ENCODE assay signal across 2 cellular contexts in the genomic region with DNA sequence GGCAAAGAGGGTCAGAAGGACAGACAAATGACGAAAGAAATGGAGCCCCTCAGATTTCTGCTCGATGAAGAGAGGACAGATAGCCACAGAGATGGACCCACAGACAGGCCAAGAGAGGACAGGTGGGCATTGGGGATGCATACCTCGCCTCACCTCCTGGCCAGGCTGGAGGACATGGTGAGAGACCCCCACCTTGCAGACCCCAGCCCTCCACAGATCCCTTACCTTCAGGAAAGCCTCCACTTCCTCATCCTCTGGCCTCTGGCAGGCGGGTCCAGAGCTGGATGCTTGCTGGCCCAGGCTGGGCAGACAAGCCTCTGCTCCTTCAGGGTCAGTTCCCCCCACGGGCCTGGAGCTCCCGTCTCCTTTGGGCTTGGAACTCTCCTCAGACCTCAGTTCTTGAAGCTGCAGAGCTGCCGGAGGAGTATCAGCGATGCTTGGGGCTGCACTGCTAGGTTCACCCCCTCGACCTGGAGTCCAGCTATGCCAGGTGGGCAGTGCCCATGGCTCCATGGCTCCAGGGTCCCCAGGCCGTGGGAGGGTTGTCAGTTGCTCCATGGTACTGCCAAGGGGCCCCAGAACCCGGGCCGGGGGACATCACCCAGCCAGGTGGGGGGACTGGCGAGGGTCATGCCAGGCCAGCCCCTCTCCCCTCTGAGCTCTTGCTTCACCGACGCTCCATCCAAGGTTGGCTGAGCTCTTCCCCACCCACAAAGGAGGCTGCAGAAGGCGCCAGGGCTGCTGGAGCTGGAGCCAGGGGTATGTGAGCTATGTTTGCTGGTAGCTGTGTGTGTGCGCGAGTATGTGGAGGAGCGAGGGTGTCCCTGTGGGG.
A peak's percentile ranks its signal among the peaks of the same experiment; 100 is the strongest.
TF ChIP-seq lines count a peak whose summit lies in the region.

No MANE protein-coding gene starts in this region.

TF ChIP-seq in SK-N-SH treated with all-trans-retinoic acid at 6 μM for 48 hours, 23 proteins besides CTCF, POLR2A, EP300 and RAD21 (continued from another document):
- TF ChIP-seq TSHZ2 (CRISPR knock-in tag; IDR thresholded peaks at IDR 0.05) (no peak), GLIS3 (CRISPR knock-in tag; IDR thresholded peaks at IDR 0.05) (no peak), BACH2 (CRISPR knock-in tag; IDR thresholded peaks at IDR 0.05; ENCODE audit: borderline replicate concordance) (no peak), TCF4 (CRISPR knock-in tag; IDR thresholded peaks at IDR 0.05; ENCODE audit: borderline replicate concordance) (no peak)

TF ChIP-seq in GM12878, 131 proteins besides CTCF, POLR2A, EP300 and RAD21 (continued from another document and continues in another):
- TF ChIP-seq ZNF687 (IDR thresholded peaks at IDR 0.05) (peak; percentile 12; the same call in 1 of the 2 replicates), ASH2L (IDR thresholded peaks at IDR 0.05; ENCODE audit: borderline replicate concordance, low read depth) (no peak), WRNIP1 (IDR thresholded peaks at IDR 0.05; ENCODE audit: borderline replicate concordance, low read depth, low read length) (no peak), SPI1 (IDR thresholded peaks at IDR 0.05; ENCODE audit: borderline replicate concordance, insufficient read depth, low read depth, low read length) (no peak), TBL1XR1 (IDR thresholded peaks at IDR 0.05; ENCODE audit: low read depth, low read length) (no peak), NR2C2 (IDR thresholded peaks at IDR 0.05; ENCODE audit: borderline replicate concordance, control insufficient read depth, insufficient read length, low read depth) (no peak), TCF7 (IDR thresholded peaks at IDR 0.05; ENCODE audit: borderline replicate concordance) (no peak), ZSCAN29 (IDR thresholded peaks at IDR 0.05) (no peak; the same call in 1 of the 2 replicates), RFX5 (IDR thresholded peaks at IDR 0.05; ENCODE audit: low read depth, low read length) (no peak), EGR1 (IDR thresholded peaks at IDR 0.05; ENCODE audit: borderline replicate concordance in 1 of 2, low read depth in 2 of 2, low read length in 2 of 2) (no peak), PBX3 (IDR thresholded peaks at IDR 0.05; ENCODE audit: insufficient replicate concordance, low read depth, low read length) (peak; percentile 48), BACH1 (IDR thresholded peaks at IDR 0.05; ENCODE audit: borderline replicate concordance) (peak; percentile 4; the same call in 1 of the 2 replicates), YY1 (IDR thresholded peaks at IDR 0.05; ENCODE audit: low read depth, low read length) (0 out of 2 replicates have a peak, but pooled peaks have one; percentile 3), RCOR1 (conservative IDR thresholded peaks at IDR 0.05; ENCODE audit: low read depth, low read length) (no peak; the same call in 1 of the 2 replicates), SRF (IDR thresholded peaks at IDR 0.05; ENCODE audit: low read depth in 2 of 2, low read length in 2 of 2) (0 out of 4 replicates have a peak, but pooled peaks of 1 of the 2 experiments have one; percentile 11), SUZ12 (IDR thresholded peaks at IDR 0.05; ENCODE audit: unreplicated experiment) (peak; percentile 44), TAF1 (IDR thresholded peaks at IDR 0.05; ENCODE audit: borderline replicate concordance, low read depth, low read length) (peak; percentile 19; the same call in 1 of the 2 replicates), RAD51 (IDR thresholded peaks at IDR 0.05) (no peak), MEF2B (IDR thresholded peaks at IDR 0.05; ENCODE audit: partially characterized antibody, poor library complexity, severe bottlenecking) (no peak), MLLT1 (IDR thresholded peaks at IDR 0.05) (no peak), DPF2 (IDR thresholded peaks at IDR 0.05) (no peak; the same call in 1 of the 2 replicates), SREBF1 (IDR thresholded peaks at IDR 0.05; ENCODE audit: low read length) (no peak), HDGF (IDR thresholded peaks at IDR 0.05) (no peak), ZNF384 (IDR thresholded peaks at IDR 0.05; ENCODE audit: borderline replicate concordance, low read depth, low read length) (no peak), REST (IDR thresholded peaks at IDR 0.05; ENCODE audit: low read depth, low read length) (no peak), ZBTB33 (IDR thresholded peaks at IDR 0.05) (no peak), ZBTB11 (CRISPR knock-in tag; IDR thresholded peaks at IDR 0.05) (no peak; the same call in 1 of the 2 replicates), SIN3A (IDR thresholded peaks at IDR 0.05; ENCODE audit: low read depth, low read length) (0 out of 2 replicates have a peak, but pooled peaks have one; percentile 21), LARP7 (IDR thresholded peaks at IDR 0.05) (no peak)
- TF ChIP-seq, protein P1, sequence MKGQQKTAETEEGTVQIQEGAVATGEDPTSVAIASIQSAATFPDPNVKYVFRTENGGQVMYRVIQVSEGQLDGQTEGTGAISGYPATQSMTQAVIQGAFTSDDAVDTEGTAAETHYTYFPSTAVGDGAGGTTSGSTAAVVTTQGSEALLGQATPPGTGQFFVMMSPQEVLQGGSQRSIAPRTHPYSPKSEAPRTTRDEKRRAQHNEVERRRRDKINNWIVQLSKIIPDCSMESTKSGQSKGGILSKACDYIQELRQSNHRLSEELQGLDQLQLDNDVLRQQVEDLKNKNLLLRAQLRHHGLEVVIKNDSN (IDR thresholded peaks at IDR 0.05; ENCODE audit: borderline replicate concordance, extremely low read length, insufficient read depth, low read depth, low read length), result no peak
- TF ChIP-seq, protein P2, sequence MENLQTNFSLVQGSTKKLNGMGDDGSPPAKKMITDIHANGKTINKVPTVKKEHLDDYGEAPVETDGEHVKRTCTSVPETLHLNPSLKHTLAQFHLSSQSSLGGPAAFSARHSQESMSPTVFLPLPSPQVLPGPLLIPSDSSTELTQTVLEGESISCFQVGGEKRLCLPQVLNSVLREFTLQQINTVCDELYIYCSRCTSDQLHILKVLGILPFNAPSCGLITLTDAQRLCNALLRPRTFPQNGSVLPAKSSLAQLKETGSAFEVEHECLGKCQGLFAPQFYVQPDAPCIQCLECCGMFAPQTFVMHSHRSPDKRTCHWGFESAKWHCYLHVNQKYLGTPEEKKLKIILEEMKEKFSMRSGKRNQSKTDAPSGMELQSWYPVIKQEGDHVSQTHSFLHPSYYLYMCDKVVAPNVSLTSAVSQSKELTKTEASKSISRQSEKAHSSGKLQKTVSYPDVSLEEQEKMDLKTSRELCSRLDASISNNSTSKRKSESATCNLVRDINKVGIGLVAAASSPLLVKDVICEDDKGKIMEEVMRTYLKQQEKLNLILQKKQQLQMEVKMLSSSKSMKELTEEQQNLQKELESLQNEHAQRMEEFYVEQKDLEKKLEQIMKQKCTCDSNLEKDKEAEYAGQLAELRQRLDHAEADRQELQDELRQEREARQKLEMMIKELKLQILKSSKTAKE (IDR thresholded peaks at IDR 0.05; ENCODE audit: low read depth, poor library complexity, severe bottlenecking), result no peak
